In the genomic region with DNA sequence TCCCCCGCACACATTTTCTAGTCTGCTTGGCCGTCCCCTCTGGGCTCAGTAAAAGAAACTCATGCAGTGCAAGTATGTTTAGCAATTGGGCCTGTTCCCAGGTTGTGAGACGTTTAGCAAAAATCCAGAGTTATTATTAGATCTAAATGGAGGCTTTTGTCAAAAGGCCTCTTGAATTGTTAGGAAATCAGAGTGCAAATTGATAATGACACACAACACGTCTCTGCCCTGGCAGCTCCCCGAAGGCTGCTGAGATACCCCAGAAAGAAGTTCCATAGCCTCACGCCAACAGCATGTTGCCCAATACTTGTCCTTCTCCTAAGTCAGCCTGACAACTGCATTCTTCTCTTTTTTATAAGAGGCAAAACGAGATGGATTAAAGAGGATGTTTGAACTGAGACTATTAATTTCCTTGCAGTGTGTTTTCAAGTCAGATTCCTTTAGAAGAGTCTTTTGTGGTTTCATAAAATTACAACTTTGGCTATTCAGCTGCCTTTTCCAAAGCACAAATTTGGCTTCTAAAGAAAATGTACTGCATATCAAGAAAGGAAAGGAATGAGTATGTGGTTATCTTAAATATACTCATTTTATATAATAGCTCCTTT, we compare ENCODE assay signal across 12 cellular contexts.
DNase-seq lines count a peak whose midpoint lies in the region; ATAC-seq and TF ChIP-seq lines count a peak whose summit lies in the region.
"Had no signal": no experiment of that assay in that cellular context is flagged by ENCODE, and none has a peak within 500 bp of the region (broad histone marks: within the 10 kb centered on the region; RNA-seq: fewer than 3 reads in every experiment).

No MANE protein-coding gene starts in this region.

- TF ChIP-seq CTCF in fibroblast of pulmonary artery (IDR thresholded peaks at IDR 0.05; ENCODE audit: low read length, missing control alignments) (no peak), endodermal cell (conservative IDR thresholded peaks at IDR 0.05) (no peak)

- 4 to 5% methylated on average over 7 of the region's 7 CpGs for WGBS in aorta, 2 donors
- 91 to 100% methylated on average over 2 to 7 of the region's 7 CpGs for WGBS in endodermal cell (ENCODE audit: insufficient coverage in 1 of 2, insufficient read length in 1 of 2), 2 experiments

- H3K36me3 Mint-ChIP-seq in effector memory CD8-positive, alpha-beta T cell (ENCODE audit: insufficient read depth): no peaks in the 10 kb centered on the region
- H3K36me3 Mint-ChIP-seq in endodermal cell (ENCODE audit: low read depth): no peaks in the 10 kb centered on the region

- DNase-seq in Right ventricle myocardium inferior (ENCODE audit: missing footprints): peak; percentile 91
- no peak for DNase-seq in cardiac septum (ENCODE audit: low spot score)
- peak; percentile 95 for DNase-seq in fibroblast of pulmonary artery (ENCODE audit: low read depth)
- peak; percentile 30 for DNase-seq in non-pigmented ciliary epithelial cell (ENCODE audit: low read depth)
- peak; percentile 78 for DNase-seq in aorta
- DNase-seq in effector memory CD8-positive, alpha-beta T cell: no peak
- no peak for DNase-seq in NCI-H1105 treated with DMSO at 0.1 percent for 48 hours (lab: John Stamatoyannopoulos, UW)
- no peak for DNase-seq in endodermal cell
- DNase-seq: 8988T; activated CD4-positive, alpha-beta T cell treated with anti-CD3 and anti-CD28 coated beads, Interleukin-2, amount 10 ng/mL, durations not matched to agents 7 days and 5 days; islet precursor cell; stimulated activated CD4-positive, alpha-beta T cell treated with anti-CD3 and anti-CD28 coated beads, Interleukin-15, amount 100 ng/mL, for 24 hours had no signal

- H3K27me3 Mint-ChIP-seq in effector memory CD8-positive, alpha-beta T cell: peaks cover 0 to 21% of the 10 kb centered on the region in 2 donors
- H3K27me3 Mint-ChIP-seq in endodermal cell (ENCODE audit: insufficient read depth): peaks cover 3% of the 10 kb centered on the region

- intact Hi-C loops in Right ventricle myocardium inferior (cut with DNase I): loop anchor here (5.0 kb wide), 2 partner anchors 72 to 102 kb away; no protein-coding TSS in a partner anchor
- intact Hi-C loops in cardiac septum (cut with DNase I): loop anchor here (1.0 to 5.0 kb wide), 3 partner anchors 72 to 202 kb away; partner anchors contain the start of gene TRIB2
- intact Hi-C loops in aorta (cut with DNase I): loop anchor here in 1 of 2 donors (5.0 kb wide), 2 partner anchors 102 to 202 kb away; partner anchors contain the start of gene TRIB2

- peak; percentile 96 for ATAC-seq in Right ventricle myocardium inferior
- ATAC-seq in aorta (ENCODE audit: low FRiP score): peak; percentile 77
- ATAC-seq in effector memory CD8-positive, alpha-beta T cell (replicated peaks): no peak

- no peak overlapping the region for H3K9ac ChIP-seq in endodermal cell (ENCODE audit: extremely low read depth, low read length, poor library complexity, severe bottlenecking)

- H3K36me3 ChIP-seq in aorta (ENCODE audit: control insufficient read depth in 1 of 2, insufficient read depth in 2 of 2, low read length in 1 of 2) (no peaks in the 10 kb centered on the region), endodermal cell (ENCODE audit: control insufficient read depth, insufficient read depth, low read length) (no peaks in the 10 kb centered on the region)

- H3K4me3 ChIP-seq in fibroblast of pulmonary artery (replicated peaks; ENCODE audit: low read depth, low read length): no peak overlapping the region
- peak overlapping the region in 1 of 2 donors; percentile 34 for H3K4me3 ChIP-seq in aorta (ENCODE audit: low read length in 2 of 2)
- no peak overlapping the region for H3K4me3 ChIP-seq in endodermal cell (ENCODE audit: low read length)

- H3K9me3 Mint-ChIP-seq in effector memory CD8-positive, alpha-beta T cell: no peaks in the 10 kb centered on the region
- no peaks in the 10 kb centered on the region for H3K9me3 Mint-ChIP-seq in endodermal cell
- H3K9me3 Mint-ChIP-seq: activated CD4-positive, alpha-beta T cell treated with anti-CD3 and anti-CD28 coated beads, Interleukin-2, amount 10 ng/mL, durations not matched to agents 7 days and 5 days had no signal

- no peak overlapping the region for H3K4me3 Mint-ChIP-seq in effector memory CD8-positive, alpha-beta T cell
- H3K4me3 Mint-ChIP-seq in endodermal cell: no peak overlapping the region
- H3K4me3 Mint-ChIP-seq: activated CD4-positive, alpha-beta T cell treated with anti-CD3 and anti-CD28 coated beads, Interleukin-2, amount 10 ng/mL, durations not matched to agents 7 days and 5 days had no signal

- H3K27ac ChIP-seq in aorta (ENCODE audit: low read depth in 1 of 2, low read length in 2 of 2): peak overlapping the region; percentile 91 to 93
- H3K27ac ChIP-seq in endodermal cell (ENCODE audit: low read depth, low read length): no peak overlapping the region

- H3K4me1 ChIP-seq in aorta (ENCODE audit: control insufficient read depth in 1 of 2, insufficient read depth in 2 of 2, low read length in 2 of 2) (peaks cover 4 to 9% of the 10 kb centered on the region in 2 donors), endodermal cell (ENCODE audit: control insufficient read depth, insufficient read depth, low read length) (no peaks in the 10 kb centered on the region)

- no peaks in the 10 kb centered on the region for H3K4me1 Mint-ChIP-seq in effector memory CD8-positive, alpha-beta T cell (ENCODE audit: low read depth in 2 of 2)
- no peaks in the 10 kb centered on the region for H3K4me1 Mint-ChIP-seq in endodermal cell
- H3K4me1 Mint-ChIP-seq: activated CD4-positive, alpha-beta T cell treated with anti-CD3 and anti-CD28 coated beads, Interleukin-2, amount 10 ng/mL, durations not matched to agents 7 days and 5 days had no signal

- H3K9me3 ChIP-seq in aorta (ENCODE audit: control insufficient read depth, low read length) (no peaks in the 10 kb centered on the region), endodermal cell (ENCODE audit: control insufficient read depth, low read length) (no peaks in the 10 kb centered on the region)

- no peak overlapping the region for H3K27ac Mint-ChIP-seq in effector memory CD8-positive, alpha-beta T cell
- no peak overlapping the region for H3K27ac Mint-ChIP-seq in endodermal cell
- H3K27ac Mint-ChIP-seq: activated CD4-positive, alpha-beta T cell treated with anti-CD3 and anti-CD28 coated beads, Interleukin-2, amount 10 ng/mL, durations not matched to agents 7 days and 5 days had no signal

- no peaks in the 10 kb centered on the region for H3K27me3 ChIP-seq in aorta (ENCODE audit: control insufficient read depth in 1 of 2, insufficient read depth in 2 of 2, low read length in 1 of 2)
- H3K27me3 ChIP-seq in endodermal cell (ENCODE audit: control insufficient read depth, insufficient read depth, low read length, poor library complexity, severe bottlenecking): no peaks in the 10 kb centered on the region

Comparison
In these comparisons a context has a peak if more than half of its experiments do, and no peak if none do; other contexts are left out.
1. DNase-seq: peak in Right ventricle myocardium inferior (single experiment), fibroblast of pulmonary artery (single experiment), non-pigmented ciliary epithelial cell (single experiment) and aorta (2 of 2); none in cardiac septum (single experiment), effector memory CD8-positive, alpha-beta T cell (0 of 3), NCI-H1105 treated with DMSO at 0.1 percent for 48 hours (single experiment) and endodermal cell (single experiment).